In the genomic region with DNA sequence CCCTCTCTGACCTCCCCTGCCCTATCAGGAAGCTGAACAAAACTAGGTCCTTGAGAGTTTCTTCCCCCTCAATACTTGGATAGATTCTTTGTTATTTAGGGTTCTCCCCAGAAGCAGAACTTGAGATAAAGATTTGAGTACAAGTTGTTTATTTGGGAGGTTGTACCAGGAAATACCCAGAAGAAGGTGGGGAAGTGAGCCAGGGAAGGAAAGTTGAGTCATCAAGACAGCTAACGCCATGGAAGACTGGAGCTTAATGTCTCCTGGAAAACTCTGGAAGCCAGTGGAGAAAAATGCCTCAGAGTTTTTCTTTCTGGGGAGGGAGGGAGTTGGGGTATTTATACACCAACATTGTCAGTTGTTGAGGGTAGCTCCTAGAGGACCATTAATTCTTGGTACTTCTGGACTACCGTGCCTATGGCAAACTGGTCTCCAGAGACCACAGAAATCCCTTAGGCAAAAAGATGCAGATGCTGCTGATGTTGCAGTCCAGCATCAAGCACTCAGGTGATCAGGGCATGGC, we compare ENCODE assay signal across 1 cellular context.
TF ChIP-seq lines count a peak whose summit lies in the region.

No MANE protein-coding gene starts in this region.

TF ChIP-seq in HepG2, 621 proteins besides CTCF, POLR2A, EP300 and RAD21 (continued from another document):
- TF ChIP-seq, protein P1, sequence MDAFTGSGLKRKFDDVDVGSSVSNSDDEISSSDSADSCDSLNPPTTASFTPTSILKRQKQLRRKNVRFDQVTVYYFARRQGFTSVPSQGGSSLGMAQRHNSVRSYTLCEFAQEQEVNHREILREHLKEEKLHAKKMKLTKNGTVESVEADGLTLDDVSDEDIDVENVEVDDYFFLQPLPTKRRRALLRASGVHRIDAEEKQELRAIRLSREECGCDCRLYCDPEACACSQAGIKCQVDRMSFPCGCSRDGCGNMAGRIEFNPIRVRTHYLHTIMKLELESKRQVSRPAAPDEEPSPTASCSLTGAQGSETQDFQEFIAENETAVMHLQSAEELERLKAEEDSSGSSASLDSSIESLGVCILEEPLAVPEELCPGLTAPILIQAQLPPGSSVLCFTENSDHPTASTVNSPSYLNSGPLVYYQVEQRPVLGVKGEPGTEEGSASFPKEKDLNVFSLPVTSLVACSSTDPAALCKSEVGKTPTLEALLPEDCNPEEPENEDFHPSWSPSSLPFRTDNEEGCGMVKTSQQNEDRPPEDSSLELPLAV (CRISPR knock-in tag; conservative IDR thresholded peaks at IDR 0.05; ENCODE audit: low read depth), result no peak
- TF ChIP-seq ZNF253 (CRISPR knock-in tag; IDR thresholded peaks at IDR 0.05; ENCODE audit: borderline replicate concordance) (no peak), ZNF841 (CRISPR knock-in tag; IDR thresholded peaks at IDR 0.05; ENCODE audit: borderline replicate concordance) (no peak), ZMAT3 (CRISPR knock-in tag; conservative IDR thresholded peaks at IDR 0.05) (no peak)
